Comparison of ENCODE assay signal across 8 cellular contexts in the genomic region with DNA sequence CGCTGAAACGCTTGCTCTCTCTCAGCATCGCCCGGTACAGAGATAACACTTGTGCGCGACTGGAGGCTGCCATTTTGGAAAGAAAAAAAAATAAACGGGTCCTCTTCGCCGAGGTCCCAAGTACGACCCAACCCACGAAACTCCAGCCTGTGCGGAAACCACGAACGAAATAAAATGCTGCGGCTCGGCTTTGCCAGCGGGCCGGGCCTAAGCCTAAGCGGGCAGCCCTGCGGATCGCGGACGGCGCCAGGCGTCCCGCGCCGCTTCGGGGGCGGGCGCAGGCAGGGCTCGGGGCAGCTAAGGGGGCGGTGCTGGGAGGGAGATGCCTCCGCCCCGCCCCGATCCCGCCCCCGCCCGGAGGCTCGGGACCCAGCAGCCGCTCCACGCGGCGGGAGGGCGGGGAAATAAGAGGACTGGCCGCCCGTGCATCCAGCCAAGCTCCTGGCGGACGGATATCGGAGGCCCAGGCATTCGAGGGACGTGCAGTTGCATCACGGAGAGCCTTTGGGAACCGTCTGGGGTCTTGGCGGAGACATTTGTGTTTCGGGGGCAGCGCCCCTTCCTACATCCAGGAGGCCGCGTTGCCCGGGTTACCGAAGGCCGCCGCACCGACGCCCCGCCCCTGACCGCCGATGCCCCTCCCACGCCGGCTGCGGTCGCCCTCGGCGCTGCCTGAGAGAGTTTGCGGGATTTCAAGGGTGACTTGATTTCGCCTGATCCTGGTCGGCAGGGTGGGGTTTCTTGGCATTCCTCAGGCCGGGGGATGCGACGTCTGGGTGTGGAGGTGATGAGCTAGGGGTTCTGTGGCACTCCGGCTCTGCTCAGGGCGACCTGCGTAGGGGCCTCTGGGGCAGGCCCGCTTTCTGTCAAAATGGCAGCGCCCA. TPM values are rescaled to one million over a fixed set of nuclear protein-coding genes. Genes with fewer than 3 reads are reported as not detected.
DNase-seq lines count a peak whose midpoint lies in the region; ATAC-seq and TF ChIP-seq lines count a peak whose summit lies in the region.

A gene (plus strand): TSS at position 853 of the 884 bp plus-strand sequence.
A gene (minus strand): TSS at position 290 of the 884 bp plus-strand sequence. CDS start 217 bp downstream, at position 73.

- no peak within 1 kb of the TSS for H2BK12ac ChIP-seq in H9 (ENCODE audit: insufficient read length, low read depth, low read length)

- peak within 1 kb of the TSS; percentile 98 for H2BK5ac ChIP-seq in H9 (ENCODE audit: insufficient read length, low read length)

- peak within 1 kb of the TSS; percentile 98 for H3K4me3 Mint-ChIP-seq in H9
- H3K4me3 Mint-ChIP-seq in stimulated activated naive CD8-positive, alpha-beta T cell treated with anti-CD3 and anti-CD28 coated beads, Interleukin-15, amount 100 ng/mL, for 72 hours, result peak within 1 kb of the TSS; percentile 90 to 94

- no CpG with 5 or more reads among the region's 85 CpGs for WGBS in H9 (ENCODE audit: extremely low coverage, insufficient read length, low lambda C conversion rate)

- H3K79me2 ChIP-seq in H9 (ENCODE audit: insufficient read depth, low read length), result 0 out of 2 replicates have a peak, but pooled peaks cover 3% of the 10 kb centered on the region
- H3K79me2 ChIP-seq in neural cell (replicated peaks; ENCODE audit: insufficient read depth, low read length), result peaks cover 33% of the 10 kb centered on the region

- no peaks in the 10 kb centered on the region for H3K9me2 ChIP-seq in neural cell (ENCODE audit: insufficient read depth, low read length)

- H3K9me3 Mint-ChIP-seq in H9, result peaks cover 4% of the 10 kb centered on the region in 2 experiments; a peak in 2 of 5 replicates
- H3K9me3 Mint-ChIP-seq in stimulated activated naive CD8-positive, alpha-beta T cell treated with anti-CD3 and anti-CD28 coated beads, Interleukin-15, amount 100 ng/mL, for 72 hours, result no peaks in the 10 kb centered on the region

- H3T11ph ChIP-seq in H9 (ENCODE audit: low read length), result no peak within 1 kb of the TSS

- H3K27ac Mint-ChIP-seq in H9, result peak within 1 kb of the TSS; percentile 99 to 100 (median 100)
- peak within 1 kb of the TSS; percentile 99 to 100 for H3K27ac Mint-ChIP-seq in stimulated activated naive CD8-positive, alpha-beta T cell treated with anti-CD3 and anti-CD28 coated beads, Interleukin-15, amount 100 ng/mL, for 72 hours

- H4K5ac ChIP-seq in H9 (ENCODE audit: insufficient read length, low read depth, low read length), result no peak within 1 kb of the TSS

- H3K27ac ChIP-seq in H9 (ENCODE audit: insufficient read length, low read depth, low read length) (no peak within 1 kb of the TSS), neural cell (ENCODE audit: low read length) (peak within 1 kb of the TSS; percentile 88)

- H2BK120ac ChIP-seq in H9 (ENCODE audit: low read depth, low read length, poor library complexity, severe bottlenecking), result no peak within 1 kb of the TSS

- TF ChIP-seq CTCF in H9 (conservative IDR thresholded peaks at IDR 0.05) (peak; percentile 46; the same call in 2 of the 3 replicates), neural cell (IDR thresholded peaks at IDR 0.05; ENCODE audit: poor library complexity, severe bottlenecking) (peak; percentile 43)

- H3K9me3 ChIP-seq in H9 (ENCODE audit: control insufficient read depth, low read depth, low read length), result no peaks in the 10 kb centered on the region
- no peaks in the 10 kb centered on the region for H3K9me3 ChIP-seq in neural cell (ENCODE audit: low read length)

- no peaks in the 10 kb centered on the region for H4K20me1 ChIP-seq in H9 (ENCODE audit: control insufficient read depth, insufficient read depth, insufficient read length)
- H4K20me1 ChIP-seq in neural cell (ENCODE audit: insufficient read depth), result no peaks in the 10 kb centered on the region

- H3K79me1 ChIP-seq in H9 (ENCODE audit: insufficient read depth, low read depth, low read length, poor library complexity, severe bottlenecking), result peaks cover 3% of the 10 kb centered on the region

- H3K27me3 Mint-ChIP-seq in H9 (ENCODE audit: low read depth), result no peaks in the 10 kb centered on the region
- no peaks in the 10 kb centered on the region for H3K27me3 Mint-ChIP-seq in stimulated activated naive CD8-positive, alpha-beta T cell treated with anti-CD3 and anti-CD28 coated beads, Interleukin-15, amount 100 ng/mL, for 72 hours

- no peak within 1 kb of the TSS for H4K8ac ChIP-seq in H9 (replicated peaks; ENCODE audit: insufficient read length, low read depth, low read length)

- H2BK15ac ChIP-seq in H9 (ENCODE audit: low read depth, low read length), result no peak within 1 kb of the TSS

- no peak within 1 kb of the TSS for H4K91ac ChIP-seq in H9 (ENCODE audit: insufficient read length, low read depth, low read length)

- H3K27me3 ChIP-seq in H9 (ENCODE audit: insufficient read depth, low read length) (no peaks in the 10 kb centered on the region), neural cell (ENCODE audit: insufficient read depth, low read depth, low read length) (no peaks in the 10 kb centered on the region)

- peak within 1 kb of the TSS; percentile 76 for H2AFZ ChIP-seq in H9 (ENCODE audit: low read length)
- peak within 1 kb of the TSS; percentile 66 for H2AFZ ChIP-seq in neural cell (ENCODE audit: low read depth, low read length)

- H3K9ac ChIP-seq in H9 (ENCODE audit: extremely low read depth, insufficient read length, low read length) (peak within 1 kb of the TSS; percentile 98), neural cell (ENCODE audit: low read length) (peak within 1 kb of the TSS; percentile 86)

- H3K36me3 Mint-ChIP-seq in H9 (ENCODE audit: insufficient read depth in 1 of 3, low read depth in 3 of 3), result peaks cover 12 to 22% (median 21%) of the 10 kb centered on the region in 3 experiments; a peak in 6 of 7 replicates

- H2AK5ac ChIP-seq in H9 (ENCODE audit: insufficient read length, low read length), result no peak within 1 kb of the TSS

- peak; percentile 38 for TF ChIP-seq EP300 in neural cell (conservative IDR thresholded peaks at IDR 0.05; ENCODE audit: poor library complexity, severe bottlenecking)

- peaks cover 2% of the 10 kb centered on the region for H3K23me2 ChIP-seq in H9 (ENCODE audit: insufficient read length, low read depth, low read length, poor library complexity, severe bottlenecking)

- H3K36me3 ChIP-seq in neural cell (ENCODE audit: insufficient read depth, low read length), result no peaks in the 10 kb centered on the region

- H3K4me1 Mint-ChIP-seq in H9, result peaks cover 8 to 10% of the 10 kb centered on the region in 2 experiments
- H3K4me1 Mint-ChIP-seq in stimulated activated naive CD8-positive, alpha-beta T cell treated with anti-CD3 and anti-CD28 coated beads, Interleukin-15, amount 100 ng/mL, for 72 hours, result peaks cover 49% of the 10 kb centered on the region

- peak; percentile 47 for TF ChIP-seq RAD21 in neural cell (conservative IDR thresholded peaks at IDR 0.05)

- peak; percentile 91 for DNase-seq in ELR (ENCODE audit: low read depth)
- peak; percentile 93 for DNase-seq in H9
- peak; percentile 91 for DNase-seq in M059J (ENCODE audit: low read depth)
- peak; percentile 36 for DNase-seq in SIG-M5 (lab: John Stamatoyannopoulos, UW)
- DNase-seq in activated gamma-delta T cell (lab: John Stamatoyannopoulos, UW), result peak; percentile 79
- DNase-seq in fibroblast of the conjunctiva (ENCODE audit: low read depth), result peak; percentile 59
- DNase-seq in stimulated activated naive CD8-positive, alpha-beta T cell treated with anti-CD3 and anti-CD28 coated beads, Interleukin-15, amount 100 ng/mL, for 72 hours, result peak; percentile 92 to 96

- peak within 1 kb of the TSS; percentile 100 for H3K18ac ChIP-seq in H9 (ENCODE audit: insufficient read length, low read depth, low read length)

- no peak within 1 kb of the TSS for H2BK20ac ChIP-seq in H9 (ENCODE audit: low read depth, low read length, poor library complexity, severe bottlenecking)

- no peaks in the 10 kb centered on the region for H3F3A ChIP-seq in neural cell (ENCODE audit: insufficient read depth, low read length, poor library complexity, severe bottlenecking)

- no peaks in the 10 kb centered on the region for H3K4me1 ChIP-seq in H9 (ENCODE audit: insufficient read depth, low read length)

- H3K4me3 ChIP-seq in neural cell (ENCODE audit: low read length), result peak within 1 kb of the TSS; percentile 87

- no peak within 1 kb of the TSS; the same call in 1 of the 2 replicates for H3K4ac ChIP-seq in H9 (ENCODE audit: low read depth, low read length)

- H3K4me2 ChIP-seq in H9 (ENCODE audit: insufficient read depth, insufficient read length, low read length), result peak within 1 kb of the TSS; percentile 91
- peak within 1 kb of the TSS; percentile 92 for H3K4me2 ChIP-seq in neural cell (ENCODE audit: low read length)

- H3K56ac ChIP-seq in H9 (ENCODE audit: insufficient read length, low read depth, low read length), result no peak within 1 kb of the TSS

- peak within 1 kb of the TSS; percentile 100 for H3K14ac ChIP-seq in H9 (ENCODE audit: insufficient read depth, low read length)

- H3K23ac ChIP-seq in H9 (ENCODE audit: insufficient read length, low read depth, low read length), result no peak within 1 kb of the TSS

- ATAC-seq in stimulated activated naive CD8-positive, alpha-beta T cell treated with anti-CD3 and anti-CD28 coated beads, Interleukin-15, amount 100 ng/mL, for 72 hours, result peak; percentile 86

TF ChIP-seq in neural cell, 6 proteins besides CTCF, POLR2A, EP300 and RAD21 (continues in another document):
- TF ChIP-seq POLR2AphosphoS5 (IDR thresholded peaks at IDR 0.05), result peak; percentile 5
- TF ChIP-seq MXI1 (conservative IDR thresholded peaks at IDR 0.05; ENCODE audit: poor library complexity, severe bottlenecking), result peak; percentile 94
- peak; percentile 24 for TF ChIP-seq TAF1 (IDR thresholded peaks at IDR 0.05; ENCODE audit: low read depth)
- TF ChIP-seq SMC3 (conservative IDR thresholded peaks at IDR 0.05; ENCODE audit: poor library complexity), result peak; percentile 63

RNA-seq across cellular contexts. Expression of the first gene that starts in this region (rescaled TPM):
- total RNA-seq in H9 (2021), result 8.5 and 9.4 TPM in 2 replicates
- 24.7 and 28.2 TPM in 2 replicates for total RNA-seq in M059J (2014; rRNA removed; shearing (Covaris generic))
- 11.9 and 17.5 TPM in 2 replicates for polyA plus RNA-seq in neural cell
- 22.2 and 25.9 TPM in 2 replicates for polyA minus RNA-seq in neural cell

RNA-seq across cellular contexts. Expression of the second gene that starts in this region (rescaled TPM):
- total RNA-seq in H9 (2021), result 42.6 and 44.3 TPM in 2 replicates
- total RNA-seq in M059J (2014; rRNA removed; shearing (Covaris generic)), result 25.7 and 29.0 TPM in 2 replicates
- polyA plus RNA-seq in neural cell, result 29.3 and 33.9 TPM in 2 replicates
- polyA minus RNA-seq in neural cell, result 16.3 and 20.7 TPM in 2 replicates

Comparison
In these comparisons a context has a peak if more than half of its experiments do, and no peak if none do; other contexts are left out.
1. DNase-seq: peak in every context shown above with its lines; median percentile 94 in stimulated activated naive CD8-positive, alpha-beta T cell treated with anti-CD3 and anti-CD28 coated beads, Interleukin-15, amount 100 ng/mL, for 72 hours; 93 in H9; 91 in ELR; 91 in M059J; 79 in activated gamma-delta T cell; 59 in fibroblast of the conjunctiva; 36 in SIG-M5.